In genomic region chr7:88758355-88759215, GRCh38 we compare ENCODE assay signal across 1 cellular context.
TF ChIP-seq lines count a peak whose summit lies in the region.

No MANE protein-coding gene starts in this region.

TF ChIP-seq in GM23338, 12 proteins besides CTCF, POLR2A, EP300 and RAD21 (continued from another document):
- TF ChIP-seq, protein P1, sequence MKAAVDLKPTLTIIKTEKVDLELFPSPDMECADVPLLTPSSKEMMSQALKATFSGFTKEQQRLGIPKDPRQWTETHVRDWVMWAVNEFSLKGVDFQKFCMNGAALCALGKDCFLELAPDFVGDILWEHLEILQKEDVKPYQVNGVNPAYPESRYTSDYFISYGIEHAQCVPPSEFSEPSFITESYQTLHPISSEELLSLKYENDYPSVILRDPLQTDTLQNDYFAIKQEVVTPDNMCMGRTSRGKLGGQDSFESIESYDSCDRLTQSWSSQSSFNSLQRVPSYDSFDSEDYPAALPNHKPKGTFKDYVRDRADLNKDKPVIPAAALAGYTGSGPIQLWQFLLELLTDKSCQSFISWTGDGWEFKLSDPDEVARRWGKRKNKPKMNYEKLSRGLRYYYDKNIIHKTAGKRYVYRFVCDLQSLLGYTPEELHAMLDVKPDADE (IDR thresholded peaks at IDR 0.05): no peak
- no peak for TF ChIP-seq POLR2AphosphoS5 (IDR thresholded peaks at IDR 0.05; ENCODE audit: low read depth)
